ENCODE assay signal across 20 cellular contexts in the genomic region with DNA sequence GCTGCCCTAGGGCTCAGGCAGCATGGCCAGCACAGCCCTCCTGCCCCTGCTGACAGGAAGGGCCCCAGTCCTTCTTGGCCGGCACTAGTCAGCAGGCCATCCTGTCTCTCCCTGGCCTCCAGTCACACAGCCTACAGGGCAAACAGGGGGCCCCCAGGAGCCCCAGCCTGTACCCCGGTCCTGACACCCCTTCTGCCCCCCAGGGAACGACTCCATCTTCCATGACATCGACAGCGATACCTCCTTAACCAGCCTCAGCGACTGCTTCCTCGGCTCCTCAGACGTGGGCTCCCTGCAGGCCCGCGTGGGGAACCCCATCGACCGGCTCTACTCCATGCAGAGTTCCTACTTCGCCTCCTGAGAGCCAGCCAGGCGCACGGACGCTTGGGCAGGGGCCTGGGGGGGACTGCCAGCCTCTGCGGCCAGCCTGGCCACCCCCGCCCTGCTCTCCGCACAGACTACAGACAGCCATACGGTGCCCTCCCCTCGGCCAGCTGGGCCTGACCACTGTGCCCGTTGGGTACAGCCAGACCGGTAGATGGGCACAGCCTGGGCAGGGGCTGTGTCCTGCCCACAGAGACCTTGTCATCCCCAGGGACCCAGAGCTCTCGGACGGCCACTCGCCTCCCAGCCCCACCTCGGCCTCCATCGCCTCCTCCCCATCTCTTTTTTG.
"Had no signal": no experiment of that assay in that cellular context is flagged by ENCODE, and none has a peak within 500 bp of the region (broad histone marks: within the 10 kb centered on the region; RNA-seq: fewer than 3 reads in every experiment).

No MANE protein-coding gene starts in this region.

- FAIRE-seq: frontal cortex had no signal

- DNase-seq: activated CD4-positive, alpha-beta T cell treated with anti-CD3 and anti-CD28 coated beads for 48 hours; activated CD8-positive, alpha-beta T cell treated with anti-CD3 and anti-CD28 coated beads for 36 hours; activated gamma-delta T cell; activated T-cell treated with anti-CD3 and anti-CD28 coated beads, Interleukin-2, amount 50 U/mL, for 72 hours; colonic mucosa; effector CD8-positive, alpha-beta T cell; head of caudate nucleus; immature natural killer cell; mammary epithelial cell; retina; stimulated activated CD4-positive, alpha-beta T cell treated with anti-CD3 and anti-CD28 coated beads, Interleukin-15, amount 100 ng/mL, for 24 hours; stimulated activated CD4-positive, alpha-beta T cell treated with anti-CD3 and anti-CD28 coated beads, Interleukin-4, amount 100 ng/mL, for 4 hours; stimulated activated CD8-positive, alpha-beta memory T cell treated with anti-CD3 and anti-CD28 coated beads, Interleukin-4, amount 100 ng/mL, for 48 hours; stimulated activated naive CD4-positive, alpha-beta T cell treated with Interleukin-2 at 50 U/mL for 16 hours; substantia nigra; T-cell; T1000 had no signal

- H3K9me3 ChIP-seq: colonic mucosa, neutrophil, tibial nerve had no signal

- H3K27ac ChIP-seq: colonic mucosa, neutrophil, tibial nerve had no signal

- H3K27me3 ChIP-seq: colonic mucosa had no signal

- H3K4me3 ChIP-seq: colonic mucosa, tibial nerve had no signal

- H3K36me3 ChIP-seq: colonic mucosa, neutrophil, tibial nerve had no signal

- H3K4me1 ChIP-seq: colonic mucosa, tibial nerve had no signal
